ENCODE assay signal across 1 cellular context in the genomic region with DNA sequence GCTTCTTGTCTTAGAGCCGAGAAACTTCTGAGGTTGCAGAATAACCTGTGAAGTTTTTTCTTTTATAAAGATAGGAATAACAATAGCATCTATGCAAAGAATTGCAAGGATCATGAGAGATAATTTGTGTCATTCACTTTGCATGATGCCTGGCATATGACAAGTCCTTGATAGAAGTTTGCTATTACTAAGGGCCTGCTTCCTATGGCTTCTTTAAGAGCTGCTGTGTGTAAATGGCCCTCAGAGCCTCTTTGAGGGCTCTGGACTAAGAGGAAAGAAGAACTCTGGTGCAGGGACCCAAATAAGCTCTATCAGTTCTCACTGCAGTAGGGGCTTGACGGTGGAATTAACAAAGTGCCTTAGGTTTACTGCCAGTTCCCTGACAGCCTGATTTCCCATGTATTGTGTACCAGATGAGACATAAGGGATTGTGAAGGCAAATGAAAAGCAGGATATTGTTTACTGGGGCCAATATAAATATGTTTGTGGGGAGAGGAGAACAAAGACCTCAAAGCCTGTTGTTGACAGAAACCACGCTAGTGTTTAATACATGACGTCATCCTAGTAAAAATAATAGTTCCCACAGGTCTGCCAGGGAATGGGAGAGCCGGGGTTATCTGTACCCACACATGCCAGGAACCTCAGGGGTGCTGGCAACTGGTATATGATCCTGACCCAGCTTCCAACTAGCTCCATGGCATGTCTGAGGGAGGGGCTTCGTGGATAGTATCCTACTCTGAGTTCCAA.
TF ChIP-seq lines count a peak whose summit lies in the region.

No MANE protein-coding gene starts in this region.

TF ChIP-seq in H1, 55 proteins besides CTCF, POLR2A, EP300 and RAD21:
- TF ChIP-seq JUND (IDR thresholded peaks at IDR 0.05; ENCODE audit: low read length) (peak; percentile 15; the same call in 1 of the 2 replicates), GTF2F1 (IDR thresholded peaks at IDR 0.05; ENCODE audit: borderline replicate concordance, low read depth, low read length) (no peak), SP1 (IDR thresholded peaks at IDR 0.05; ENCODE audit: low read depth, low read length) (no peak), CBX8 (IDR thresholded peaks at IDR 0.05; ENCODE audit: borderline replicate concordance, low read depth, low read length) (no peak), SIX5 (IDR thresholded peaks at IDR 0.05; ENCODE audit: low read depth, low read length) (no peak), SIRT6 (IDR thresholded peaks at IDR 0.05; ENCODE audit: low read length) (no peak)
